Comparison of ENCODE assay signal across 23 cellular contexts in the genomic region with DNA sequence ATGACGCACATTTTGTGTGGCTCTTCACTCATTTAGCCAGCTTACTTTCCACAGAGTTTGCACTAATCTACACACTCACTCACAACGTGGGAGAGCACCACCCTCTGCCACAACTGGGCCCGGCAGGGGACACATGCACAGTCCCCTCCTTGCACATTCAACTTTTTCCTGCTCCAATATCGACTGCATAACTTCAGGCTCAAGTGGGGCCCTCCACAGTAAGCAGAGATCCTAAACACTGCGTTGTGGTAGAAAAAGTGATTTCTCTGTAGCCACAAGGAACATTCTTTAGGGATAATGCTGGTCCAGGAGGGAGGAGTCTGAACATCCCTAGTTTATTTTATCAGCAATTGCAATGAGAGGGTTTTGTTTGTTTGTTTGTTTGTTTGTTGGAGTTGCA.
"Had no signal": no experiment of that assay in that cellular context is flagged by ENCODE, and none has a peak within 500 bp of the region (broad histone marks: within the 10 kb centered on the region; RNA-seq: fewer than 3 reads in every experiment).

No MANE protein-coding gene starts in this region.

- H3K4me3 Mint-ChIP-seq: activated naive CD8-positive, alpha-beta T cell; activated T-cell treated with anti-CD3 and anti-CD28 coated beads, Interleukin-2, amount 50 U/mL, for 4 hours; immature natural killer cell; T-helper 17 cell had no signal

- H3K9me3 ChIP-seq: adrenal gland, left lung, spleen, upper lobe of right lung had no signal

- H3K4me3 ChIP-seq: adrenal gland, cardiac muscle cell, hepatocyte, left lung, upper lobe of right lung had no signal

- H3K9me3 Mint-ChIP-seq: activated T-cell treated with anti-CD3 and anti-CD28 coated beads, Interleukin-2, amount 50 U/mL, for 4 hours; activated T-helper 2 cell treated with anti-CD3 and anti-CD28 coated beads, Interferon-gamma antibody, Interleukin-2, Interleukin-4, amounts not matched to agents 10 μg/mL and 5 μg/mL and 100 μg/mL, durations not matched to agents 14 hours and 24 hours and 36 hours; immature natural killer cell had no signal

- DNase-seq: activated CD4-positive, alpha-beta T cell treated with anti-CD3 and anti-CD28 coated beads for 4 hours; activated CD4-positive, alpha-beta T cell treated with anti-CD3 and anti-CD28 coated beads, Interleukin-2, amount 50 U/mL, for 48 hours; activated CD4-positive, CD25-positive, alpha-beta regulatory T cell; activated CD8-positive, alpha-beta memory T cell treated with anti-CD3 and anti-CD28 coated beads, Interleukin-2, amount 50 U/mL, for 48 hours; activated naive CD4-positive, alpha-beta T cell; activated T-cell treated with anti-CD3 and anti-CD28 coated beads, Interleukin-2, amount 50 U/mL, for 4 hours; adrenal gland; cortex of kidney; foreskin fibroblast; immature natural killer cell; kidney glomerular epithelial cell; left lung; midbrain; occipital lobe; spleen; stimulated activated CD4-positive, alpha-beta T cell treated with anti-CD3 and anti-CD28 coated beads, Interleukin-4, amount 100 ng/mL, for 1 hour; stimulated activated naive CD4-positive, alpha-beta T cell treated with Interleukin-2 at 50 U/mL for 16 hours; T-helper 17 cell; upper lobe of right lung had no signal

- H3K36me3 ChIP-seq: adrenal gland, cardiac muscle cell, left lung, spleen, upper lobe of right lung had no signal

- H3K27ac Mint-ChIP-seq: activated naive CD8-positive, alpha-beta T cell; activated T-helper 2 cell treated with anti-CD3 and anti-CD28 coated beads, Interferon-gamma antibody, Interleukin-2, Interleukin-4, amounts not matched to agents 10 μg/mL and 5 μg/mL and 100 μg/mL, durations not matched to agents 14 hours and 24 hours and 36 hours; immature natural killer cell; T-helper 17 cell had no signal

- H3K27ac ChIP-seq: cardiac muscle cell, left lung had no signal

- H3K4me1 Mint-ChIP-seq: immature natural killer cell had no signal

- H3K27me3 ChIP-seq: adrenal gland, upper lobe of right lung had no signal

- ATAC-seq: activated T-cell treated with anti-CD3 and anti-CD28 coated beads, Interleukin-2, amount 50 U/mL, for 4 hours; T-helper 17 cell had no signal

- H3K36me3 Mint-ChIP-seq: activated naive CD8-positive, alpha-beta T cell had no signal
